24 cellular contexts compared by ENCODE assay signal in genomic region chr10:103682042-103682441, GRCh38.
"Had no signal": no experiment of that assay in that cellular context is flagged by ENCODE, and none has a peak within 500 bp of the region (broad histone marks: within the 10 kb centered on the region; RNA-seq: fewer than 3 reads in every experiment).

No MANE protein-coding gene starts in this region.

- H3K27ac ChIP-seq: ascending aorta, brain microvascular endothelial cell, left ventricle myocardium inferior, psoas muscle, right atrium auricular region, VCaP had no signal

- H3K36me3 Mint-ChIP-seq: activated naive CD4-positive, alpha-beta T cell treated with anti-CD3 and anti-CD28 coated beads, Interleukin-2, amount 50 U/mL, for 72 hours; memory B cell; natural killer cell treated with Interleukin-12 subunit alpha and Interleukin-12 subunit beta and Interleukin-15 and Interleukin-18, amount 100 ng/mL, for 72 hours; stimulated activated effector memory CD8-positive, alpha-beta T cell treated with anti-CD3 and anti-CD28 coated beads, Interleukin-12 subunit alpha, Interleukin-12 subunit beta, amount 100 ng/mL, for 72 hours had no signal

- H3K4me1 Mint-ChIP-seq: activated T-helper 17 cell treated with anti-CD3 and anti-CD28 coated beads, Interleukin-2, amount 50 U/mL, for 72 hours had no signal

- H3K4me3 ChIP-seq: adrenal gland, ascending aorta, dorsolateral prefrontal cortex, gastroesophageal sphincter, left ventricle myocardium inferior, psoas muscle, right atrium auricular region, stomach had no signal

- H3K27me3 ChIP-seq: adrenal gland, ascending aorta, brain microvascular endothelial cell, dorsolateral prefrontal cortex, gastroesophageal sphincter, right atrium auricular region, stomach had no signal

- H3K9me3 Mint-ChIP-seq: activated CD4-positive, alpha-beta T cell treated with anti-CD3 and anti-CD28 coated beads, Interleukin-2, amount 10 ng/mL, durations not matched to agents 24 days and 14 days; activated naive CD4-positive, alpha-beta T cell treated with anti-CD3 and anti-CD28 coated beads, Interleukin-2, amount 50 U/mL, for 72 hours; activated T-helper 17 cell treated with anti-CD3 and anti-CD28 coated beads, Interleukin-2, amount 50 U/mL, for 72 hours; effector memory CD8-positive, alpha-beta T cell; memory B cell; natural killer cell treated with Interleukin-12 subunit alpha and Interleukin-12 subunit beta and Interleukin-15 and Interleukin-18, amount 100 ng/mL, for 72 hours; stimulated activated effector memory CD8-positive, alpha-beta T cell treated with anti-CD3 and anti-CD28 coated beads, Interleukin-12 subunit alpha, Interleukin-12 subunit beta, amount 100 ng/mL, for 72 hours had no signal

- DNase-seq: activated CD4-positive, alpha-beta T cell treated with anti-CD3 and anti-CD28 coated beads, Interleukin-2, amount 10 ng/mL, durations not matched to agents 24 days and 14 days; activated T-cell treated with anti-CD3 and anti-CD28 coated beads, Interleukin-2, amount 50 U/mL, for 1 hour; adrenal gland; brain microvascular endothelial cell; central memory CD4-positive, alpha-beta T cell; dorsolateral prefrontal cortex; effector memory CD8-positive, alpha-beta T cell; hypothalamus; left ventricle myocardium inferior; psoas muscle; stimulated activated CD4-positive, alpha-beta T cell treated with anti-CD3 and anti-CD28 coated beads, Interleukin-1b, Interleukin-23, amount 100 ng/mL, for 48 hours; stomach; trophoblast cell had no signal

- H3K4me1 ChIP-seq: ascending aorta had no signal

- H3K36me3 ChIP-seq: adrenal gland, ascending aorta, brain microvascular endothelial cell, gastroesophageal sphincter, left ventricle myocardium inferior, right atrium auricular region, stomach had no signal

- H3K27ac Mint-ChIP-seq: activated CD4-positive, alpha-beta T cell treated with anti-CD3 and anti-CD28 coated beads, Interleukin-2, amount 10 ng/mL, durations not matched to agents 24 days and 14 days; activated naive CD4-positive, alpha-beta T cell treated with anti-CD3 and anti-CD28 coated beads, Interleukin-2, amount 50 U/mL, for 72 hours; activated T-helper 17 cell treated with anti-CD3 and anti-CD28 coated beads, Interleukin-2, amount 50 U/mL, for 72 hours; effector memory CD8-positive, alpha-beta T cell; memory B cell; natural killer cell treated with Interleukin-12 subunit alpha and Interleukin-12 subunit beta and Interleukin-15 and Interleukin-18, amount 100 ng/mL, for 72 hours; stimulated activated effector memory CD8-positive, alpha-beta T cell treated with anti-CD3 and anti-CD28 coated beads, Interleukin-12 subunit alpha, Interleukin-12 subunit beta, amount 100 ng/mL, for 72 hours had no signal

- ATAC-seq: activated CD4-positive, CD25-positive, alpha-beta regulatory T cell treated with anti-CD3 and anti-CD28 coated beads, Interleukin-2, amount 50 U/mL, for 24 hours; activated naive CD4-positive, alpha-beta T cell treated with anti-CD3 and anti-CD28 coated beads, Interleukin-2, amount 50 U/mL, for 72 hours; activated T-helper 17 cell treated with anti-CD3 and anti-CD28 coated beads, Interleukin-2, amount 50 U/mL, for 72 hours; effector memory CD8-positive, alpha-beta T cell; esophagus mucosa; gastroesophageal sphincter; natural killer cell treated with Interleukin-12 subunit alpha and Interleukin-12 subunit beta and Interleukin-15 and Interleukin-18, amount 100 ng/mL, for 72 hours; psoas muscle; stimulated activated effector memory CD8-positive, alpha-beta T cell treated with anti-CD3 and anti-CD28 coated beads, Interleukin-12 subunit alpha, Interleukin-12 subunit beta, amount 100 ng/mL, for 72 hours had no signal

- H3K4me3 Mint-ChIP-seq: activated CD4-positive, alpha-beta T cell treated with anti-CD3 and anti-CD28 coated beads, Interleukin-2, amount 10 ng/mL, durations not matched to agents 24 days and 14 days; activated T-helper 17 cell treated with anti-CD3 and anti-CD28 coated beads, Interleukin-2, amount 50 U/mL, for 72 hours; effector memory CD8-positive, alpha-beta T cell; memory B cell; natural killer cell treated with Interleukin-12 subunit alpha and Interleukin-12 subunit beta and Interleukin-15 and Interleukin-18, amount 100 ng/mL, for 72 hours; stimulated activated effector memory CD8-positive, alpha-beta T cell treated with anti-CD3 and anti-CD28 coated beads, Interleukin-12 subunit alpha, Interleukin-12 subunit beta, amount 100 ng/mL, for 72 hours had no signal

- H3K9me3 ChIP-seq: adrenal gland, ascending aorta, gastroesophageal sphincter, left ventricle myocardium inferior, psoas muscle, right atrium auricular region, stomach had no signal

- H3K27me3 Mint-ChIP-seq: activated CD4-positive, alpha-beta T cell treated with anti-CD3 and anti-CD28 coated beads, Interleukin-2, amount 10 ng/mL, durations not matched to agents 24 days and 14 days; activated T-helper 17 cell treated with anti-CD3 and anti-CD28 coated beads, Interleukin-2, amount 50 U/mL, for 72 hours; effector memory CD8-positive, alpha-beta T cell; memory B cell had no signal
